In genomic region chr2:218982312-218983262, GRCh38 we compare ENCODE assay signal across 1 cellular context.
A peak's percentile ranks its signal among the peaks of the same experiment; 100 is the strongest.
TF ChIP-seq lines count a peak whose summit lies in the region.

No MANE protein-coding gene starts in this region.

TF ChIP-seq in GM23338, 12 proteins besides CTCF, POLR2A, EP300 and RAD21 (continued from another document):
- TF ChIP-seq ZNF462 (CRISPR knock-in tag; IDR thresholded peaks at IDR 0.05) (no peak), EZH2phosphoT487 (IDR thresholded peaks at IDR 0.05; ENCODE audit: unreplicated experiment) (peak; percentile 73), EZH2 (IDR thresholded peaks at IDR 0.05; ENCODE audit: low read depth, unreplicated experiment) (peak; percentile 98)
TF ChIP-seq in GM23338: peak in this region for 2.
